Comparison of ENCODE assay signal across 8 cellular contexts in the genomic region with DNA sequence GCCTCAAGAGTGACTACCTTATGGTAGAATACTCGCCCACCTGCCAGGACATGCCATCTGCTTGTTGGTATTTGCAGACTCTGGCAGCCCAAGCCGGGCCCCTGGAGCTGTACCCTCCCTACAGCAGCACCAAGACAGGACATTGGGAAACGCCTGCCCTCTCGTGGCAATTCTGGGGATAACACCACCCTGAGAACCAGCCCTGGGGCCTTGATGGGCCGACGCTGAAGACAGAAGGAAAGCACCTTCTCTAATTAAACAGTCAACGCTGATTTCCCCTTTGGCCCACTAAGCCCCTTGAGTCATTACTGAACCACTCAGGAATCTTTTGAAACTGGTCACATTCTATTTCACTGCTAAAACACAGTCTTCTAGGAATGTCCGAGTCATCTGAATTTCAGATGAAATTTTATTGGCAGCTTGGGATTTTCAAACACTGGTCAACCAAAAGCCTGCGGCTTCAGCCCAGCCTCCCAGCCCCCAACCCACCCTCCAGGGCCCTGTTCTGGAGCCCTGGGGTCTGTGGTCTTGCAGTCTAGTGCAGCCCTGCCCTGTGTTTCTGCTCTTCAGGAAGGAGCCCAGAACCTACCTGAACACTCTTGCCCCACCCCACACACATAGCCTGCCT.
DNase-seq lines count a peak whose midpoint lies in the region; ATAC-seq and TF ChIP-seq lines count a peak whose summit lies in the region.

No MANE protein-coding gene starts in this region.

- ATAC-seq in GM18508 (IDR thresholded peaks at IDR 0.05; ENCODE audit: insufficient read depth, unreplicated experiment) (peak; percentile 59), HG02981 (IDR thresholded peaks at IDR 0.05; ENCODE audit: unreplicated experiment) (peak; percentile 86)
- ATAC-seq in activated CD4-positive, alpha-beta T cell treated with anti-CD3 and anti-CD28 coated beads for 36 hours, result peak; percentile 93

- 16% methylated on average over 9 of the region's 9 CpGs for WGBS in liver

- no peaks in the 10 kb centered on the region for H3K9me3 ChIP-seq in AG04450 (ENCODE audit: control insufficient read depth, insufficient read depth, low read length)
- H3K9me3 ChIP-seq in liver (ENCODE audit: control insufficient read depth in 4 of 4, low read length in 3 of 4), result no peaks in the 10 kb centered on the region

- H3K27ac Mint-ChIP-seq in activated CD4-positive, alpha-beta T cell treated with anti-CD3 and anti-CD28 coated beads for 36 hours, result no peak overlapping the region

- H3K4me1 ChIP-seq in liver (ENCODE audit: control insufficient read depth in 4 of 4, insufficient read depth in 4 of 4, low read length in 3 of 4), result peaks cover 2 to 15% (median 10%) of the 10 kb centered on the region in 4 donors

- H3K4me1 Mint-ChIP-seq in activated CD4-positive, alpha-beta T cell treated with anti-CD3 and anti-CD28 coated beads for 36 hours, result peaks cover 22% of the 10 kb centered on the region

- POLR2A ChIA-PET in AG04450 (lab: Yijun Ruan, JAX), result interaction anchor here (1.2 to 1.7 kb wide), 2 partner anchors 12 to 46 kb away, joined by 3 to 6 read pairs; no protein-coding TSS in a partner anchor
- POLR2A ChIA-PET in activated CD4-positive, alpha-beta T cell treated with anti-CD3 and anti-CD28 coated beads for 36 hours (lab: Charles Lee), result no interaction called here

- H3K4me3 ChIP-seq in AG04450 (ENCODE audit: low read depth, low read length) (no peak overlapping the region), choroid plexus epithelial cell (ENCODE audit: low read depth, low read length) (no peak overlapping the region), liver (ENCODE audit: low read depth in 1 of 3, low read length in 3 of 3) (no peak overlapping the region)

- H3K27ac ChIP-seq in AG04450 (ENCODE audit: low read depth, low read length), result peak overlapping the region; percentile 57
- no peak overlapping the region for H3K27ac ChIP-seq in liver (ENCODE audit: low read depth in 1 of 2, low read length in 2 of 2)

- no peak overlapping the region for H3K4me3 Mint-ChIP-seq in activated CD4-positive, alpha-beta T cell treated with anti-CD3 and anti-CD28 coated beads for 36 hours

- TF ChIP-seq CTCF in AG04450 (IDR thresholded peaks at IDR 0.05; ENCODE audit: low read depth, low read length), result peak; percentile 89
- peak; percentile 89 for TF ChIP-seq CTCF in choroid plexus epithelial cell (conservative IDR thresholded peaks at IDR 0.05; ENCODE audit: low read depth, low read length)
- peak; percentile 84 for TF ChIP-seq CTCF in liver (IDR thresholded peaks at IDR 0.05; ENCODE audit: low read depth, low read length, missing input control)

- H3K9me3 Mint-ChIP-seq in activated CD4-positive, alpha-beta T cell treated with anti-CD3 and anti-CD28 coated beads for 36 hours (ENCODE audit: low read depth), result no peaks in the 10 kb centered on the region

- no peak overlapping the region for H3K9ac ChIP-seq in liver (ENCODE audit: low read depth in 1 of 2, low read length in 2 of 2)

- peak; percentile 69 to 80 for TF ChIP-seq RAD21 in liver (IDR thresholded peaks at IDR 0.05)

- CTCF ChIA-PET in AG04450 (lab: Charles Lee), result interaction anchor here (0.5 to 5.7 kb wide), 12 partner anchors 11 to 365 kb away, joined by 3 to 49 read pairs (median 4); partner anchors contain the start of gene TMEM266
- CTCF ChIA-PET in activated CD4-positive, alpha-beta T cell treated with anti-CD3 and anti-CD28 coated beads for 36 hours (lab: Charles Lee), result interaction anchor here (0.6 to 5.5 kb wide), 13 partner anchors 9 to 692 kb away, joined by 3 to 63 read pairs (median 4); partner anchors contain the start of gene TMEM266

- DNase-seq in AG04450 (ENCODE audit: low read depth, low spot score) (peak; percentile 68), NCI-H345 (lab: John Stamatoyannopoulos, UW) (peak; percentile 56), choroid plexus epithelial cell (ENCODE audit: low read depth) (peak; percentile 77)
- DNase-seq in activated CD4-positive, alpha-beta T cell treated with anti-CD3 and anti-CD28 coated beads for 36 hours, result peak; percentile 90
- DNase-seq in stimulated activated CD4-positive, alpha-beta T cell treated with anti-CD3 and anti-CD28 coated beads, TNF-alpha, amount 100 ng/mL, for 24 hours (ENCODE audit: low read depth in 3 of 3), result peak; percentile 71 to 85 (median 71)

- H3K36me3 ChIP-seq in liver (ENCODE audit: control insufficient read depth in 4 of 4, insufficient read depth in 3 of 4, low read depth in 1 of 4, low read length in 3 of 4), result no peaks in the 10 kb centered on the region

- H3K36me3 Mint-ChIP-seq in activated CD4-positive, alpha-beta T cell treated with anti-CD3 and anti-CD28 coated beads for 36 hours (ENCODE audit: low read depth), result no peaks in the 10 kb centered on the region

- intact Hi-C loops in activated CD4-positive, alpha-beta T cell treated with anti-CD3 and anti-CD28 coated beads for 36 hours (cut with DNase I, micrococcal nuclease), result loop anchor here (1.0 to 5.0 kb wide), 3 partner anchors 30 to 94 kb away; partner anchors contain the start of gene TMEM266 (in 1 of the 2)

- H3K27me3 Mint-ChIP-seq in activated CD4-positive, alpha-beta T cell treated with anti-CD3 and anti-CD28 coated beads for 36 hours, result peaks cover 8% of the 10 kb centered on the region

- peaks cover 8% of the 10 kb centered on the region for H3K27me3 ChIP-seq in AG04450 (ENCODE audit: control insufficient read depth, insufficient read depth, low read length)
- H3K27me3 ChIP-seq in liver (ENCODE audit: control insufficient read depth in 4 of 4, insufficient read depth in 4 of 4, low read length in 3 of 4), result peaks cover 0 to 5% (median 0%) of the 10 kb centered on the region in 4 donors

TF ChIP-seq in liver, 16 proteins besides CTCF, POLR2A, EP300 and RAD21:
- no peak for TF ChIP-seq EGR1 (IDR thresholded peaks at IDR 0.05; ENCODE audit: low read depth in 2 of 2)
TF ChIP-seq in liver: peak in this region for 0.
